ENCODE assay signal across 11 cellular contexts in the genomic region with DNA sequence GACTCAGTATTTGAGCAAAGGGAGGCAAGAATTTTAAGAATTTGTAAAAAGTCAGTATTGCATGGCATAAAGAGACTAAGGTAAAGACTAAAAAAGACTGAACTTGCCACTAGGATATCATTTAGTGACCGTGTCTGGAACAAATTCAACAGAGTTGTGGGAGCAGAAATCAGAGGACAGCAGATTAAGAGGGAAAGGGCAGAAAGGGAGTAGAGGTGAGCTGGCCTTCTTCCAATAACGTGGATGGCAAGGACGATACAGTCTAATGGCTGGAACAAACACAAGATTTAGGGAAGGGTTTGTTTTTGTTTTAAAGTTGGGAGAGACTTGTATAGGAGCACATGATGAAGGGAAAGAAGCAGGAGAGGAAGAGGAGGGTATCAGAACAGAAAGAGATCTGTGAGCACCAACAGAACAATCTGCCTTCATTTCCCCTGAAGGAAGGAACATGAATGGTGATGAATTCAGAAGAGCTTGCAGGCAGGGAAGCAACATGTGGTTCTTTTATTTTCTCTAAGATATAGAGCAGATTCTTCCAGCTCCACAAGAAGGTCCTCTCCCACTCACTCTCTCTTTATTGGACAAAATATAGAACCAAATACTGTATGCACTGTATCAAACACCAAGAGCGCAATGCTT. TPM values are rescaled to one million over a fixed set of nuclear protein-coding genes. Genes with fewer than 3 reads are reported as not detected.
DNase-seq lines count a peak whose midpoint lies in the region; ATAC-seq and TF ChIP-seq lines count a peak whose summit lies in the region.
"Had no signal": no experiment of that assay in that cellular context is flagged by ENCODE, and none has a peak within 500 bp of the region (broad histone marks: within the 10 kb centered on the region; RNA-seq: fewer than 3 reads in every experiment).

No MANE protein-coding gene starts in this region.

- peaks cover 100% of the 10 kb centered on the region for H3K4me1 ChIP-seq in left ventricle myocardium inferior
- H3K4me1 ChIP-seq in endodermal cell (ENCODE audit: control insufficient read depth, insufficient read depth, low read length): peaks cover 33% of the 10 kb centered on the region
- peaks cover 15 to 39% of the 10 kb centered on the region in 2 donors for H3K4me1 ChIP-seq in uterus
- peaks cover 36% of the 10 kb centered on the region for H3K4me1 ChIP-seq in HAP-1

- in situ Hi-C loops in HAP-1 (cut with MboI; ENCODE audit: low sequenced_read_pairs) (no loop called here), GM13977 (cut with MboI; ENCODE audit: low pct_unique_long_range_greater_than_20kb, low sequenced_read_pairs, unreplicated experiment) (no loop called here)

- H3K36me3 ChIP-seq in left ventricle myocardium inferior (no peaks in the 10 kb centered on the region), endodermal cell (ENCODE audit: control insufficient read depth, insufficient read depth, low read length) (no peaks in the 10 kb centered on the region), uterus (no peaks in the 10 kb centered on the region), HAP-1 (replicated peaks) (no peaks in the 10 kb centered on the region)

- H3K27ac ChIP-seq in left ventricle myocardium inferior (replicated peaks) (peak overlapping the region; percentile 97), endodermal cell (ENCODE audit: low read depth, low read length) (no peak overlapping the region), uterus (peak overlapping the region; percentile 89 to 99)

- TF ChIP-seq POLR2A in uterus (IDR thresholded peaks at IDR 0.05): no peak

- TF ChIP-seq CTCF in left ventricle myocardium inferior (IDR thresholded peaks at IDR 0.05; ENCODE audit: borderline replicate concordance) (no peak), endodermal cell (conservative IDR thresholded peaks at IDR 0.05) (no peak), neural crest cell (conservative IDR thresholded peaks at IDR 0.05) (no peak), uterus (IDR thresholded peaks at IDR 0.05) (no peak), GM13977 (IDR thresholded peaks at IDR 0.05; ENCODE audit: extremely low read depth, insufficient read depth, missing control alignments) (no peak)

- intact Hi-C loops in left ventricle myocardium inferior (cut with micrococcal nuclease): no loop called here
- intact Hi-C loops in left ventricle myocardium superior (cut with micrococcal nuclease): loop anchor here (10.0 kb wide), 1 partner anchor 50 kb away; no protein-coding TSS in a partner anchor
- intact Hi-C loops in uterus (cut with DNase I; ENCODE audit: low total_unique reads): no loop called here

- no peak for ATAC-seq in left ventricle myocardium superior

- H3K27ac Mint-ChIP-seq in endodermal cell (peak overlapping the region; percentile 8), neural crest cell (ENCODE audit: unreplicated experiment) (peak overlapping the region; percentile 6)

- H3K9ac ChIP-seq in endodermal cell (ENCODE audit: extremely low read depth, low read length, poor library complexity, severe bottlenecking): no peak overlapping the region

- H3K36me3 Mint-ChIP-seq in endodermal cell (ENCODE audit: low read depth) (peaks cover 11% of the 10 kb centered on the region), neural crest cell (ENCODE audit: low read depth) (no peaks in the 10 kb centered on the region)

- H3K9me3 Mint-ChIP-seq in endodermal cell (no peaks in the 10 kb centered on the region), neural crest cell (no peaks in the 10 kb centered on the region)

- WGBS in endodermal cell (ENCODE audit: insufficient coverage in 1 of 2, insufficient read length in 1 of 2), 2 experiments: 90 to 95% methylated on average over 2 to 4 of the region's 4 CpGs

- H3K27me3 Mint-ChIP-seq in endodermal cell (ENCODE audit: insufficient read depth) (no peaks in the 10 kb centered on the region), neural crest cell (ENCODE audit: low read depth) (no peaks in the 10 kb centered on the region)

- DNase-seq in left ventricle myocardium inferior (no peak), left ventricle myocardium superior (no peak), endodermal cell (no peak), neural crest cell (ENCODE audit: low read depth, low spot score) (no peak), uterus (no peak), HAP-1 (ENCODE audit: low spot score in 2 of 2) (no peak), germinal center (ENCODE audit: low spot score) (no peak), GM13977 (ENCODE audit: low spot score) (no peak)
- DNase-seq: activated effector memory CD4-positive, alpha-beta T cell treated with Interleukin-2 at 50 U/mL for 16 hours; cerebellar nuclear complex; DMS53 had no signal

- H3K4me1 Mint-ChIP-seq in endodermal cell (peaks cover 51% of the 10 kb centered on the region), neural crest cell (peaks cover 90% of the 10 kb centered on the region)

- H3K4me3 ChIP-seq in left ventricle myocardium inferior (peak overlapping the region; percentile 26), endodermal cell (ENCODE audit: low read length) (no peak overlapping the region), uterus (no peak overlapping the region), HAP-1 (no peak overlapping the region)

- H3K9me3 ChIP-seq in left ventricle myocardium inferior (replicated peaks): no peaks in the 10 kb centered on the region
- no peaks in the 10 kb centered on the region for H3K9me3 ChIP-seq in endodermal cell (ENCODE audit: control insufficient read depth, low read length)
- H3K9me3 ChIP-seq in uterus: no peaks in the 10 kb centered on the region
- H3K9me3 ChIP-seq in HAP-1: no peaks in the 10 kb centered on the region

- no peak overlapping the region for H3K4me3 Mint-ChIP-seq in endodermal cell
- peak overlapping the region; percentile 7 for H3K4me3 Mint-ChIP-seq in neural crest cell

- H3K27me3 ChIP-seq in left ventricle myocardium inferior (ENCODE audit: low read depth): no peaks in the 10 kb centered on the region
- no peaks in the 10 kb centered on the region for H3K27me3 ChIP-seq in endodermal cell (ENCODE audit: control insufficient read depth, insufficient read depth, low read length, poor library complexity, severe bottlenecking)
- H3K27me3 ChIP-seq in uterus: no peaks in the 10 kb centered on the region
- no peaks in the 10 kb centered on the region for H3K27me3 ChIP-seq in HAP-1 (ENCODE audit: low read depth)

RNA-seq across cellular contexts. Expression of a gene that starts 8.6 kb away (rescaled TPM):
- 29.3 TPM for total RNA-seq in left ventricle myocardium inferior
- total RNA-seq in left ventricle myocardium superior: 26.2 TPM
- total RNA-seq in endodermal cell: 10 to 100 TPM; 47.5 to 49.7 TPM
- polyA plus RNA-seq in endodermal cell (2013, experiment 1 of 2): 77.0 TPM
- polyA plus RNA-seq in endodermal cell (2013, experiment 2 of 2): 77.0 TPM
- 82.8 and 90.2 TPM in 2 replicates for total RNA-seq in neural crest cell
- 100 to 1,000 TPM in 3 of 4 donors, 10 to 100 TPM in 1; 79.3 to 144 (median 143) TPM for total RNA-seq in uterus
